In the genomic region with DNA sequence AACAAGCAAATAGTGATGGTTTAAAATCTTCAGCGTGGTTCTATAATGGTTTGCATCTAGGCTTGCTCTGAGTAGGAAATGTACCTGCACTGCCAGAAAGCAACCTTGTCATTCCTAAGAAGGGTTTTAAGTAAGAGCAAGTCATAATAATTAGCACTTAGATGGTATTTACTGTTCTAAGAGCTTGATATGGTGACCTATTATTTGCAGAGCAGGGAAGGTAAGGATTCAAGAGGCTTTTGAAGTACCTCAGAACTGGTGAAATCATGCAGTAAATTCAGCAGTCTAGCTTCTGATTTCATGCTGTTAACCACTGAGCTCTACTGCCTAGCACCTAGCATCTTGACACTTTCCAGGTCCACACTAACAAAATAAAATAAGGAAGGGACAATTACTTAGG, we compare ENCODE assay signal across 13 cellular contexts.
"Had no signal": no experiment of that assay in that cellular context is flagged by ENCODE, and none has a peak within 500 bp of the region (broad histone marks: within the 10 kb centered on the region; RNA-seq: fewer than 3 reads in every experiment).

No MANE protein-coding gene starts in this region.

- H3K4me3 Mint-ChIP-seq: activated CD4-positive, alpha-beta T cell treated with anti-CD3 and anti-CD28 coated beads, Interleukin-2, amount 10 ng/mL, durations not matched to agents 7 days and 5 days; activated T-cell treated with anti-CD3 and anti-CD28 coated beads, Interleukin-2, amount 50 U/mL, for 72 hours; effector memory CD8-positive, alpha-beta T cell; naive B cell had no signal

- H3K27me3 Mint-ChIP-seq: activated CD4-positive, alpha-beta T cell treated with anti-CD3 and anti-CD28 coated beads, Interleukin-2, amount 10 ng/mL, durations not matched to agents 7 days and 5 days; effector memory CD8-positive, alpha-beta T cell; naive B cell had no signal

- H3K4me3 ChIP-seq: gastrocnemius medialis, heart right ventricle, right atrium auricular region, vagina had no signal

- H3K9me3 ChIP-seq: gastrocnemius medialis, heart right ventricle, right atrium auricular region, vagina had no signal

- H3K9me3 Mint-ChIP-seq: activated CD4-positive, alpha-beta T cell treated with anti-CD3 and anti-CD28 coated beads, Interleukin-2, amount 10 ng/mL, durations not matched to agents 7 days and 5 days; activated T-cell treated with anti-CD3 and anti-CD28 coated beads, Interleukin-2, amount 50 U/mL, for 72 hours; effector memory CD8-positive, alpha-beta T cell; naive B cell had no signal

- H3K27ac Mint-ChIP-seq: activated CD4-positive, alpha-beta T cell treated with anti-CD3 and anti-CD28 coated beads, Interleukin-2, amount 10 ng/mL, durations not matched to agents 7 days and 5 days had no signal

- H3K27ac ChIP-seq: epithelial cell of prostate, gastrocnemius medialis, vagina, WERI-Rb-1 had no signal

- H3K4me1 ChIP-seq: gastrocnemius medialis, vagina had no signal

- H3K27me3 ChIP-seq: gastrocnemius medialis, heart right ventricle, right atrium auricular region, vagina had no signal

- DNase-seq: activated CD4-positive, alpha-beta T cell treated with anti-CD3 and anti-CD28 coated beads, Interleukin-2, amount 10 ng/mL, durations not matched to agents 7 days and 5 days; activated gamma-delta T cell treated with Interleukin-2 at 50 U/mL for 16 hours; activated T-cell treated with anti-CD3 and anti-CD28 coated beads, Interleukin-2, amount 50 U/mL, for 72 hours; effector memory CD8-positive, alpha-beta T cell; gastrocnemius medialis; heart right ventricle; naive B cell; posterior cingulate gyrus; small intestine; WERI-Rb-1 had no signal

- ATAC-seq: activated T-cell treated with anti-CD3 and anti-CD28 coated beads, Interleukin-2, amount 50 U/mL, for 72 hours; effector memory CD8-positive, alpha-beta T cell; gastrocnemius medialis had no signal
